In the genomic region with DNA sequence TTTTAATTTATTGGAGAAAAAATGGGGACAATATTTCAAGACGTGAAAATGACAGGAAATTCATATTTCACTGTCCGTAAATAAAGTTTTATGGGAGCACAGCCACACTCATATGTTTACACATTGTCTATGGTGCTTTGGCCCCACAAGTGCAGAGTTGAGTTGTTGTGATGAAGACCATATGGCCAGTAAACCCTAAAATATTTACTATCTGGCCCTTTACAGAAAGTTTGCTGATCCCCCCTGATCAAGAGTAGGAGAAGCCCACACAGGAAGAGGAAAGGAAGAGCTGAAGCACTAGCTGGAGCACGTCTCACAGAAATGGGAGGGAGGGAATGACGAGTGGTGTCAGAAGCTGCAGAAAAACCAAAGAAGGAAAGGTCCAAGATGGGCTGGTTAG, we compare ENCODE assay signal across 23 cellular contexts.
DNase-seq lines count a peak whose midpoint lies in the region; ATAC-seq, FAIRE-seq and TF ChIP-seq lines count a peak whose summit lies in the region.
"Had no signal": no experiment of that assay in that cellular context is flagged by ENCODE, and none has a peak within 500 bp of the region (broad histone marks: within the 10 kb centered on the region; RNA-seq: fewer than 3 reads in every experiment).

No MANE protein-coding gene starts in this region.

- no peak for TF ChIP-seq EP300 in sigmoid colon (IDR thresholded peaks at IDR 0.05)

- H3K9me3 ChIP-seq in sigmoid colon (no peaks in the 10 kb centered on the region), H9 (ENCODE audit: control insufficient read depth, low read depth, low read length) (no peaks in the 10 kb centered on the region)
- H3K9me3 ChIP-seq: body of pancreas, lower lobe of right lung, SJSA1, suprapubic skin had no signal

- no peak overlapping the region for H3K9ac ChIP-seq in H9 (ENCODE audit: extremely low read depth, insufficient read length, low read length)
- H3K9ac ChIP-seq: parathyroid adenoma had no signal

- no peak for ATAC-seq in activated CD8-positive, alpha-beta memory T cell treated with anti-CD3 and anti-CD28 coated beads, Interleukin-2, amount 10 ng/mL, durations not matched to agents 7 days and 5 days
- ATAC-seq in HG02884 (IDR thresholded peaks at IDR 0.05; ENCODE audit: unreplicated experiment), result no peak
- no peak for ATAC-seq in HG02798 (IDR thresholded peaks at IDR 0.05; ENCODE audit: poor library complexity, unreplicated experiment)
- ATAC-seq: body of pancreas, lower lobe of right lung, PC-3 had no signal

- no peak overlapping the region for H2BK20ac ChIP-seq in H9 (ENCODE audit: low read depth, low read length, poor library complexity, severe bottlenecking)

- DNase-seq in activated CD8-positive, alpha-beta memory T cell treated with anti-CD3 and anti-CD28 coated beads for 24 hours, result peak; percentile 24
- no peak for DNase-seq in activated CD8-positive, alpha-beta memory T cell treated with anti-CD3 and anti-CD28 coated beads, Interleukin-2, amount 10 ng/mL, durations not matched to agents 7 days and 5 days
- DNase-seq in GM18507 (ENCODE audit: extremely low spot score, insufficient read length, low read depth) (no peak), sigmoid colon (no peak), H9 (no peak)
- DNase-seq: activated CD4-positive, CD25-positive, alpha-beta regulatory T cell; activated CD8-positive, alpha-beta memory T cell treated with anti-CD3 and anti-CD28 coated beads, Interleukin-2, amount 50 U/mL, for 48 hours; activated naive CD4-positive, alpha-beta T cell treated with anti-CD3 and anti-CD28 coated beads for 36 hours; body of pancreas; lower lobe of right lung; NCI-H226; PC-3; stimulated activated CD4-positive, alpha-beta T cell treated with anti-CD3 and anti-CD28 coated beads, Interleukin-4, amount 100 ng/mL, for 4 hours; T-helper 9 cell had no signal

- no peak overlapping the region for H2AK5ac ChIP-seq in H9 (ENCODE audit: insufficient read length, low read length)

- no peaks in the 10 kb centered on the region for H4K20me1 ChIP-seq in H9 (ENCODE audit: control insufficient read depth, insufficient read depth, insufficient read length)

- peaks cover 34% of the 10 kb centered on the region for H3K36me3 Mint-ChIP-seq in activated CD8-positive, alpha-beta memory T cell treated with anti-CD3 and anti-CD28 coated beads, Interleukin-2, amount 10 ng/mL, durations not matched to agents 7 days and 5 days
- H3K36me3 Mint-ChIP-seq in H9 (ENCODE audit: insufficient read depth in 1 of 3, low read depth in 3 of 3), result peaks cover 7 to 45% (median 35%) of the 10 kb centered on the region in 3 experiments; a peak in 6 of 7 replicates

- H3K4me1 ChIP-seq in sigmoid colon (peaks cover 0 to 30% (median 25%) of the 10 kb centered on the region in 4 donors), H9 (ENCODE audit: insufficient read depth, low read length) (no peaks in the 10 kb centered on the region)
- H3K4me1 ChIP-seq: parathyroid adenoma, SJSA1 had no signal

- no peak overlapping the region for H3K18ac ChIP-seq in H9 (ENCODE audit: insufficient read length, low read depth, low read length)

- H3K27ac ChIP-seq in sigmoid colon (peak overlapping the region in 3 of 4 donors; percentile 2 to 40 (median 17)), H9 (ENCODE audit: insufficient read length, low read depth, low read length) (no peak overlapping the region)
- H3K27ac ChIP-seq: body of pancreas, C4-2B, lower lobe of right lung, parathyroid adenoma, SJSA1 had no signal

- H3K9me3 Mint-ChIP-seq in activated CD8-positive, alpha-beta memory T cell treated with anti-CD3 and anti-CD28 coated beads, Interleukin-2, amount 10 ng/mL, durations not matched to agents 7 days and 5 days (ENCODE audit: low read depth), result no peaks in the 10 kb centered on the region
- H3K9me3 Mint-ChIP-seq in H9, result no peaks in the 10 kb centered on the region
- H3K9me3 Mint-ChIP-seq: activated naive CD4-positive, alpha-beta T cell treated with anti-CD3 and anti-CD28 coated beads for 36 hours had no signal

- no peak overlapping the region for H3K23ac ChIP-seq in H9 (ENCODE audit: insufficient read length, low read depth, low read length)

- no peak overlapping the region for H2BK120ac ChIP-seq in H9 (ENCODE audit: low read depth, low read length, poor library complexity, severe bottlenecking)

- no peak overlapping the region for H4K8ac ChIP-seq in H9 (replicated peaks; ENCODE audit: insufficient read length, low read depth, low read length)

- no peaks in the 10 kb centered on the region for H3K27me3 Mint-ChIP-seq in activated CD8-positive, alpha-beta memory T cell treated with anti-CD3 and anti-CD28 coated beads, Interleukin-2, amount 10 ng/mL, durations not matched to agents 7 days and 5 days
- no peaks in the 10 kb centered on the region for H3K27me3 Mint-ChIP-seq in H9 (ENCODE audit: low read depth)

- TF ChIP-seq POLR2A in sigmoid colon (IDR thresholded peaks at IDR 0.05), result no peak

- no peak overlapping the region for H4K5ac ChIP-seq in H9 (ENCODE audit: insufficient read length, low read depth, low read length)

- CTCF ChIA-PET in activated CD8-positive, alpha-beta memory T cell treated with anti-CD3 and anti-CD28 coated beads, Interleukin-2, amount 10 ng/mL, durations not matched to agents 7 days and 5 days (lab: Charles Lee), result no interaction called here

- no peak overlapping the region for H2BK12ac ChIP-seq in H9 (ENCODE audit: insufficient read length, low read depth, low read length)

- H2AFZ ChIP-seq in H9 (ENCODE audit: low read length), result no peak overlapping the region
- H2AFZ ChIP-seq: parathyroid adenoma had no signal

- no peak for TF ChIP-seq CTCF in sigmoid colon (IDR thresholded peaks at IDR 0.05)
- no peak for TF ChIP-seq CTCF in H9 (conservative IDR thresholded peaks at IDR 0.05)

- H3K4me1 Mint-ChIP-seq in activated CD8-positive, alpha-beta memory T cell treated with anti-CD3 and anti-CD28 coated beads, Interleukin-2, amount 10 ng/mL, durations not matched to agents 7 days and 5 days, result peaks cover 28% of the 10 kb centered on the region
- H3K4me1 Mint-ChIP-seq in H9, result peaks cover 4 to 5% of the 10 kb centered on the region in 2 experiments; a peak in 3 of 4 replicates

- no peaks in the 10 kb centered on the region for H3K23me2 ChIP-seq in H9 (ENCODE audit: insufficient read length, low read depth, low read length, poor library complexity, severe bottlenecking)

- no peak overlapping the region for H3K4ac ChIP-seq in H9 (ENCODE audit: low read depth, low read length)

- no peak overlapping the region for H3K27ac Mint-ChIP-seq in activated CD8-positive, alpha-beta memory T cell treated with anti-CD3 and anti-CD28 coated beads, Interleukin-2, amount 10 ng/mL, durations not matched to agents 7 days and 5 days
- H3K27ac Mint-ChIP-seq in H9, result peak overlapping the region in 1 of 3 experiments; percentile 50; a peak in 3 of 7 replicates
- H3K27ac Mint-ChIP-seq: activated naive CD4-positive, alpha-beta T cell treated with anti-CD3 and anti-CD28 coated beads for 36 hours had no signal

- intact Hi-C loops in sigmoid colon (cut with DNase I), result no loop called here

- no peak overlapping the region for H3K14ac ChIP-seq in H9 (ENCODE audit: insufficient read depth, low read length)

- 64 to 65% methylated on average over 4 of the region's 4 CpGs for WGBS in sigmoid colon, 2 donors
- no CpG with 5 or more reads among the region's 4 CpGs for WGBS in H9 (ENCODE audit: extremely low coverage, insufficient read length, low lambda C conversion rate)

- H3K56ac ChIP-seq in H9 (ENCODE audit: insufficient read length, low read depth, low read length), result no peak overlapping the region

- H3K4me3 Mint-ChIP-seq in activated CD8-positive, alpha-beta memory T cell treated with anti-CD3 and anti-CD28 coated beads, Interleukin-2, amount 10 ng/mL, durations not matched to agents 7 days and 5 days, result no peak overlapping the region
- H3K4me3 Mint-ChIP-seq in H9, result no peak overlapping the region
- H3K4me3 Mint-ChIP-seq: activated naive CD4-positive, alpha-beta T cell treated with anti-CD3 and anti-CD28 coated beads for 36 hours had no signal

- peaks cover 3% of the 10 kb centered on the region; the same call in 1 of the 2 replicates for H3K79me2 ChIP-seq in H9 (ENCODE audit: insufficient read depth, low read length)

- H3K27me3 ChIP-seq in sigmoid colon, result no peaks in the 10 kb centered on the region
- no peaks in the 10 kb centered on the region for H3K27me3 ChIP-seq in H9 (ENCODE audit: insufficient read depth, low read length)
- H3K27me3 ChIP-seq: body of pancreas, SJSA1, suprapubic skin had no signal

- peaks cover 0 to 7% (median 0%) of the 10 kb centered on the region in 4 donors for H3K36me3 ChIP-seq in sigmoid colon

- no peaks in the 10 kb centered on the region for H3K79me1 ChIP-seq in H9 (ENCODE audit: insufficient read depth, low read depth, low read length, poor library complexity, severe bottlenecking)

- no peak overlapping the region for H3T11ph ChIP-seq in H9 (ENCODE audit: low read length)

- no peak overlapping the region for H2BK15ac ChIP-seq in H9 (ENCODE audit: low read depth, low read length)

- no peak overlapping the region for H3K4me2 ChIP-seq in H9 (ENCODE audit: insufficient read depth, insufficient read length, low read length)

- FAIRE-seq in GM18507 (lab: Jason Lieb, UNC) (peak; percentile 35), endometrium (lab: Jason Lieb, UNC) (peak; percentile 93)
- FAIRE-seq: colon, islet of Langerhans had no signal

- H3K4me3 ChIP-seq in sigmoid colon, result no peak overlapping the region
- H3K4me3 ChIP-seq: body of pancreas, lower lobe of right lung, SJSA1, suprapubic skin had no signal

- H2BK5ac ChIP-seq in H9 (ENCODE audit: insufficient read length, low read length), result no peak overlapping the region

- no peak overlapping the region for H4K91ac ChIP-seq in H9 (ENCODE audit: insufficient read length, low read depth, low read length)
